In the genomic region with DNA sequence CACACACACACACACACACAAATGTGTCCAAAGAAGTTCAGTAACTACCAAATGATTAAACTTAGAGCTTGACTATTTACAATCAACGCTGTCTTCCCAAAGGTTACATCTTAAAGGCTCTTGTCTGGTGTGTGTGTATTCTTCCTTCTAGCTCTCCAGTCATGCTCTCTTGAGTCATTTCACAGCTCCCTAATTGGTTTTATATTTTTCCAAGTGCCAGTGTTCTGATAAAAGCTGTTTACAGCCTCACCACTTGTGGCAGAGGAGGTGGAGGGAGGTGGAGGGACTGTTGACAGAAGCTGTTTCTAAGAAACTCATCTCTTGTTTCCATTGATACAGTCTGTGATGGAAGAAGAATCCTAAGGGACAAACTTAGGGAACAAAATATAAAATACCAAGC, we compare ENCODE assay signal across 22 cellular contexts.
A peak's percentile ranks its signal among the peaks of the same experiment; 100 is the strongest.
DNase-seq lines count a peak whose midpoint lies in the region; ATAC-seq and TF ChIP-seq lines count a peak whose summit lies in the region.
"Had no signal": no experiment of that assay in that cellular context is flagged by ENCODE, and none has a peak within 500 bp of the region (broad histone marks: within the 10 kb centered on the region; RNA-seq: fewer than 3 reads in every experiment).

No MANE protein-coding gene starts in this region.

- H3K36me3 ChIP-seq in H7 (replicated peaks; ENCODE audit: control insufficient read depth, insufficient read depth, low read length), result no peaks in the 10 kb centered on the region
- H3K36me3 ChIP-seq: gastrocnemius medialis, lower lobe of right lung, MG63, right atrium auricular region, SJSA1 had no signal

- peak overlapping the region; percentile 91 for H3K27ac Mint-ChIP-seq in type B pancreatic cell
- H3K27ac Mint-ChIP-seq: activated CD4-positive, alpha-beta T cell treated with anti-CD3 and anti-CD28 coated beads, Interleukin-2, amount 10 ng/mL, durations not matched to agents 24 days and 14 days; activated naive CD4-positive, alpha-beta T cell treated with anti-CD3 and anti-CD28 coated beads, Interleukin-2, amount 50 U/mL, for 72 hours; naive thymus-derived CD4-positive, alpha-beta T cell had no signal

- no peak for ATAC-seq in GM21390 (IDR thresholded peaks at IDR 0.05; ENCODE audit: unreplicated experiment)
- no peak for ATAC-seq in GM18858 (IDR thresholded peaks at IDR 0.05; ENCODE audit: unreplicated experiment)
- ATAC-seq: activated naive CD4-positive, alpha-beta T cell treated with anti-CD3 and anti-CD28 coated beads, Interleukin-2, amount 50 U/mL, for 72 hours; gastrocnemius medialis; naive thymus-derived CD4-positive, alpha-beta T cell had no signal

- TF ChIP-seq CTCF in type B pancreatic cell (conservative IDR thresholded peaks at IDR 0.05), result no peak

- DNase-seq in NCI-H2227 (lab: John Stamatoyannopoulos, UW; ENCODE audit: unreplicated experiment) (peak; percentile 3), NCI-H2227 treated with DMSO at 0.1 percent for 48 hours (lab: John Stamatoyannopoulos, UW) (no peak), NCI-H69 (lab: John Stamatoyannopoulos, UW) (peak; percentile 14), type B pancreatic cell (ENCODE audit: extremely low spot score, unreplicated experiment) (no peak), H7 (no peak)
- DNase-seq: activated CD4-positive, alpha-beta T cell treated with anti-CD3 and anti-CD28 coated beads, Interleukin-2, amount 10 ng/mL, durations not matched to agents 24 days and 14 days; effector memory CD4-positive, alpha-beta T cell; gastrocnemius medialis; islet precursor cell; lower lobe of right lung; MG63; naive thymus-derived CD4-positive, alpha-beta T cell; NCI-H1436; trophoblast cell had no signal

- H3K4me3 ChIP-seq in H7 (ENCODE audit: insufficient read depth, low read depth, low read length), result no peak overlapping the region
- H3K4me3 ChIP-seq: gastrocnemius medialis, lower lobe of right lung, MG63, right atrium auricular region, SJSA1 had no signal

- H3K4me3 Mint-ChIP-seq in type B pancreatic cell, result no peak overlapping the region
- H3K4me3 Mint-ChIP-seq: activated CD4-positive, alpha-beta T cell treated with anti-CD3 and anti-CD28 coated beads, Interleukin-2, amount 10 ng/mL, durations not matched to agents 24 days and 14 days; naive thymus-derived CD4-positive, alpha-beta T cell had no signal

- H3K27me3 ChIP-seq in layer of hippocampus (ENCODE audit: control insufficient read depth, insufficient read depth, low read length), result no peaks in the 10 kb centered on the region
- no peaks in the 10 kb centered on the region for H3K27me3 ChIP-seq in H7 (ENCODE audit: control insufficient read depth, insufficient read depth, low read length)
- H3K27me3 ChIP-seq: gastrocnemius medialis, MG63, right atrium auricular region, SJSA1 had no signal

- no peaks in the 10 kb centered on the region for H3K36me3 Mint-ChIP-seq in type B pancreatic cell
- H3K36me3 Mint-ChIP-seq: activated naive CD4-positive, alpha-beta T cell treated with anti-CD3 and anti-CD28 coated beads, Interleukin-2, amount 50 U/mL, for 72 hours; IgD-negative memory B cell; naive thymus-derived CD4-positive, alpha-beta T cell had no signal

- no peaks in the 10 kb centered on the region for H3K27me3 Mint-ChIP-seq in type B pancreatic cell
- H3K27me3 Mint-ChIP-seq: IgD-negative memory B cell had no signal

- H3K4me1 Mint-ChIP-seq in type B pancreatic cell (ENCODE audit: unreplicated experiment), result peaks cover 24% of the 10 kb centered on the region
- H3K4me1 Mint-ChIP-seq: activated CD4-positive, alpha-beta T cell treated with anti-CD3 and anti-CD28 coated beads, Interleukin-2, amount 10 ng/mL, durations not matched to agents 24 days and 14 days had no signal

- H3K27ac ChIP-seq in layer of hippocampus (ENCODE audit: low read depth, low read length), result peak overlapping the region; percentile 72
- H3K27ac ChIP-seq: gastrocnemius medialis, HL-60, lower lobe of right lung, right atrium auricular region, SJSA1 had no signal

- no peaks in the 10 kb centered on the region for H3K9me3 Mint-ChIP-seq in type B pancreatic cell
- H3K9me3 Mint-ChIP-seq: activated CD4-positive, alpha-beta T cell treated with anti-CD3 and anti-CD28 coated beads, Interleukin-2, amount 10 ng/mL, durations not matched to agents 24 days and 14 days; activated naive CD4-positive, alpha-beta T cell treated with anti-CD3 and anti-CD28 coated beads, Interleukin-2, amount 50 U/mL, for 72 hours; naive thymus-derived CD4-positive, alpha-beta T cell had no signal

Comparison
In these comparisons a context has a peak if more than half of its experiments do, and no peak if none do; other contexts are left out.
1. DNase-seq: peak in NCI-H2227 (single experiment) and NCI-H69 (single experiment); none in NCI-H2227 treated with DMSO at 0.1 percent for 48 hours (single experiment), type B pancreatic cell (single experiment) and H7 (single experiment).